In the genomic region with DNA sequence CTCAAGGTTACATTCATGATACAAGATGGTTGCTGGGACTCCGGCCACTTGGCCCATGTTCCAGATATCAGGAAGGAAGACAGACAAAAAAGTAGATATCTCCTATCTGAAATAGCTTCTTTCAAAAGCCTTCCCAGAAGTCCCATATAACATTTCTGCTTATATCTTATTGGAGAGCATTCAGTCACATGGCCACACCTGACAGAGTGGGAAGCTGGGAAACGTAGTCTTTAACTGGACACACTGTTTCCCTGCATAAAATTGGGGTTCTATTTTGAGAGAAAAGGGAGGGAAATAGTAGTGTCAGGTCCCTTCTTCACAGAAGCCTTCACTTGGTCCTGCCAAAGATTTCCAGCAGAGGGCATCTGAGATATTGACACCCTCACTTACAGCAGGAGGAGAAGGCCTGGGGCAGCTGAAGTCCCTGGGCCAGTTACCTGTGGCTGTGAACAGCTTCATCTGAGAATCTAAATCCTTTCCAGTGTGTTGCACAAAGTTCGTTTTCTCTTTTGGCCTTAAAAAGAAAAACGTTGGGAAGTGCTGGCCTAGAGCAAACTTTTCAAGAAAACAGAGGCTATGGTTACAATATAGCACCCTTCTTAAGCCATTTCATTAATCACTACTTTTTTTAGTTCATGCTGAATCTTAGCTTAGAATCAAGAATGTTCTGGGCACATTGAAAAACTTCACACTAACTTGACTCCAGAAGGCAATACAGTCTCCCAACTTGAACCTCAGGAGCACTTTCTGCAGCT, we compare ENCODE assay signal across 9 cellular contexts. TPM values are rescaled to one million over a fixed set of nuclear protein-coding genes. Genes with fewer than 3 reads are reported as not detected.
A peak's percentile ranks its signal among the peaks of the same experiment; 100 is the strongest.
DNase-seq lines count a peak whose midpoint lies in the region; ATAC-seq and TF ChIP-seq lines count a peak whose summit lies in the region.
"Had no signal": no experiment of that assay in that cellular context is flagged by ENCODE, and none has a peak within 500 bp of the region (broad histone marks: within the 10 kb centered on the region; RNA-seq: fewer than 3 reads in every experiment).

No MANE protein-coding gene starts in this region.

- no TSS peak for BruUV-seq in PC-9 (replicated peaks; lab: Mats Ljungman, UMichigan)

- no peaks in the 10 kb centered on the region for H3K9me3 ChIP-seq in CD8-positive, alpha-beta T cell (ENCODE audit: low read length)
- no peaks in the 10 kb centered on the region for H3K9me3 ChIP-seq in GM23248 (ENCODE audit: low read depth)
- no peaks in the 10 kb centered on the region for H3K9me3 ChIP-seq in PC-9 (ENCODE audit: insufficient read depth, low read depth)
- H3K9me3 ChIP-seq in hepatocyte (ENCODE audit: low read depth) = no peaks in the 10 kb centered on the region

- no peaks in the 10 kb centered on the region for H3K27me3 ChIP-seq in CD8-positive, alpha-beta T cell (ENCODE audit: insufficient read depth, low read length)
- no peaks in the 10 kb centered on the region for H3K27me3 ChIP-seq in GM23248 (replicated peaks; ENCODE audit: insufficient read depth)
- no peaks in the 10 kb centered on the region for H3K27me3 ChIP-seq in PC-9 (ENCODE audit: insufficient read depth, low read depth)
- no peaks in the 10 kb centered on the region for H3K27me3 ChIP-seq in hepatocyte

- no peaks in the 10 kb centered on the region for H3K27me3 Mint-ChIP-seq in CD8-positive, alpha-beta T cell (ENCODE audit: low read depth)
- no peaks in the 10 kb centered on the region for H3K27me3 Mint-ChIP-seq in activated T-helper 2 cell treated with anti-CD3 and anti-CD28 coated beads, Interferon-gamma antibody, Interleukin-2, Interleukin-4, amounts not matched to agents 10 μg/mL and 5 μg/mL and 100 μg/mL, durations not matched to agents 14 hours and 24 hours and 36 hours (ENCODE audit: low read depth)

- H4K20me1 ChIP-seq in GM23248 (ENCODE audit: insufficient read depth) = no peaks in the 10 kb centered on the region
- no peaks in the 10 kb centered on the region for H4K20me1 ChIP-seq in PC-9 (ENCODE audit: insufficient read depth)
- no peaks in the 10 kb centered on the region for H4K20me1 ChIP-seq in hepatocyte (ENCODE audit: insufficient read depth, poor library complexity, severe bottlenecking)

- H3K4me3 Mint-ChIP-seq in CD8-positive, alpha-beta T cell = no peak overlapping the region
- no peak overlapping the region for H3K4me3 Mint-ChIP-seq in activated T-helper 2 cell treated with anti-CD3 and anti-CD28 coated beads, Interferon-gamma antibody, Interleukin-2, Interleukin-4, amounts not matched to agents 10 μg/mL and 5 μg/mL and 100 μg/mL, durations not matched to agents 14 hours and 24 hours and 36 hours (ENCODE audit: low read depth)

- H3K9ac ChIP-seq in GM23248 = no peak overlapping the region

- H3K27ac ChIP-seq in CD8-positive, alpha-beta T cell (ENCODE audit: low read depth, low read length) = no peak overlapping the region
- H3K27ac ChIP-seq in GM23248 (no peak overlapping the region), PC-9 (no peak overlapping the region), hepatocyte (no peak overlapping the region)
- H3K27ac ChIP-seq: SK-N-MC had no signal

- in situ Hi-C loops in GM23248 (cut with MboI) = loop anchor here (5.0 kb wide), 1 partner anchor 271 kb away; no protein-coding TSS in a partner anchor

- H2AFZ ChIP-seq in GM23248 (no peak overlapping the region), PC-9 (no peak overlapping the region), hepatocyte (no peak overlapping the region)

- WGBS in GM23248 (ENCODE audit: low coverage in 1 of 2, low lambda C conversion rate in 2 of 2, missing lambda C conversion rate in 2 of 2), 2 experiments = 35 to 37% methylated on average over 4 of the region's 4 CpGs
- 49% methylated on average over 4 of the region's 4 CpGs for WGBS in hepatocyte (ENCODE audit: low lambda C conversion rate, missing lambda C conversion rate)

- no peaks in the 10 kb centered on the region for H3K36me3 ChIP-seq in CD8-positive, alpha-beta T cell (ENCODE audit: insufficient read depth, low read length)
- no peaks in the 10 kb centered on the region for H3K36me3 ChIP-seq in GM23248 (ENCODE audit: low read depth)
- H3K36me3 ChIP-seq in PC-9 (ENCODE audit: low read depth) = no peaks in the 10 kb centered on the region
- no peaks in the 10 kb centered on the region for H3K36me3 ChIP-seq in hepatocyte (replicated peaks; ENCODE audit: insufficient read depth, low read depth)

- peaks cover 15% of the 10 kb centered on the region for H3K36me3 Mint-ChIP-seq in CD8-positive, alpha-beta T cell
- H3K36me3 Mint-ChIP-seq in activated T-helper 2 cell treated with anti-CD3 and anti-CD28 coated beads, Interferon-gamma antibody, Interleukin-2, Interleukin-4, amounts not matched to agents 10 μg/mL and 5 μg/mL and 100 μg/mL, durations not matched to agents 14 hours and 24 hours and 36 hours (ENCODE audit: low read depth) = peaks cover 5% of the 10 kb centered on the region

- H3K4me3 ChIP-seq in CD8-positive, alpha-beta T cell (ENCODE audit: low read depth, low read length) = no peak overlapping the region
- no peak overlapping the region for H3K4me3 ChIP-seq in GM23248
- no peak overlapping the region for H3K4me3 ChIP-seq in PC-9
- no peak overlapping the region for H3K4me3 ChIP-seq in hepatocyte
- H3K4me3 ChIP-seq: SK-N-MC had no signal

- H3F3A ChIP-seq in GM23248 (ENCODE audit: insufficient read depth) = no peaks in the 10 kb centered on the region
- H3F3A ChIP-seq in PC-9 (ENCODE audit: insufficient read depth, low read depth) = no peaks in the 10 kb centered on the region

- H3K4me1 Mint-ChIP-seq in CD8-positive, alpha-beta T cell (ENCODE audit: low read depth) = peaks cover 10% of the 10 kb centered on the region
- peaks cover 11% of the 10 kb centered on the region for H3K4me1 Mint-ChIP-seq in activated T-helper 2 cell treated with anti-CD3 and anti-CD28 coated beads, Interferon-gamma antibody, Interleukin-2, Interleukin-4, amounts not matched to agents 10 μg/mL and 5 μg/mL and 100 μg/mL, durations not matched to agents 14 hours and 24 hours and 36 hours (ENCODE audit: low read depth)

- POLR2A ChIA-PET in CD8-positive, alpha-beta T cell (lab: Charles Lee) = interaction anchor here (0.8 to 3.2 kb wide), 12 partner anchors 18 to 274 kb away, joined by 3 to 22 read pairs (median 6); partner anchors contain the start of gene IL7R
- POLR2A ChIA-PET in PC-9 (lab: Charles Lee; ENCODE audit: unreplicated experiment) = no interaction called here

- peak overlapping the region; percentile 30 for H3K27ac Mint-ChIP-seq in CD8-positive, alpha-beta T cell
- no peak overlapping the region for H3K27ac Mint-ChIP-seq in activated T-helper 2 cell treated with anti-CD3 and anti-CD28 coated beads, Interferon-gamma antibody, Interleukin-2, Interleukin-4, amounts not matched to agents 10 μg/mL and 5 μg/mL and 100 μg/mL, durations not matched to agents 14 hours and 24 hours and 36 hours

- peak; percentile 77 for TF ChIP-seq CTCF in CD8-positive, alpha-beta T cell (IDR thresholded peaks at IDR 0.05)
- peak; percentile 70 for TF ChIP-seq CTCF in PC-9 (conservative IDR thresholded peaks at IDR 0.05)
- peak; percentile 53 for TF ChIP-seq CTCF in hepatocyte (IDR thresholded peaks at IDR 0.05; ENCODE audit: poor library complexity)

- H3K4me1 ChIP-seq in CD8-positive, alpha-beta T cell (ENCODE audit: insufficient read depth, low read length) = peaks cover 7% of the 10 kb centered on the region
- H3K4me1 ChIP-seq in GM23248 (ENCODE audit: insufficient read depth) (no peaks in the 10 kb centered on the region), PC-9 (replicated peaks; ENCODE audit: insufficient read depth) (no peaks in the 10 kb centered on the region), hepatocyte (ENCODE audit: insufficient read depth) (no peaks in the 10 kb centered on the region)

- no peaks in the 10 kb centered on the region for H3K9me3 Mint-ChIP-seq in CD8-positive, alpha-beta T cell
- no peaks in the 10 kb centered on the region for H3K9me3 Mint-ChIP-seq in activated T-helper 2 cell treated with anti-CD3 and anti-CD28 coated beads, Interferon-gamma antibody, Interleukin-2, Interleukin-4, amounts not matched to agents 10 μg/mL and 5 μg/mL and 100 μg/mL, durations not matched to agents 14 hours and 24 hours and 36 hours

- intact Hi-C loops in CD8-positive, alpha-beta T cell (cut with DNase I, micrococcal nuclease) = loop anchor here (1.0 to 5.0 kb wide), 8 partner anchors 34 to 562 kb away; partner anchors contain the start of gene SPEF2 (in 1 of the 2)
- intact Hi-C loops in PC-9 (cut with micrococcal nuclease; ENCODE audit: unreplicated experiment) = loop anchor here (1.0 to 2.0 kb wide), 2 partner anchors 270 to 276 kb away; no protein-coding TSS in a partner anchor
- intact Hi-C loops in activated T-helper 2 cell treated with anti-CD3 and anti-CD28 coated beads, Interferon-gamma antibody, Interleukin-2, Interleukin-4, amounts not matched to agents 10 μg/mL and 5 μg/mL and 100 μg/mL, durations not matched to agents 14 hours and 24 hours and 36 hours (cut with micrococcal nuclease) = loop anchor here (1.0 to 5.0 kb wide), 4 partner anchors 126 to 275 kb away; no protein-coding TSS in a partner anchor

- CTCF ChIA-PET in CD8-positive, alpha-beta T cell (lab: Charles Lee) = interaction anchor here (0.6 to 14.8 kb wide), 69 partner anchors 9 to 731 kb away, joined by 3 to 363 read pairs (median 6); partner anchors contain the start of gene SPEF2
- CTCF ChIA-PET in PC-9 (lab: Charles Lee) = interaction anchor here (0.5 to 1.3 kb wide), 4 partner anchors 14 to 275 kb away, joined by 3 to 6 read pairs (median 4); no protein-coding TSS in a partner anchor

- H3K79me2 ChIP-seq in GM23248 (ENCODE audit: insufficient read depth) = no peaks in the 10 kb centered on the region
- no peaks in the 10 kb centered on the region for H3K79me2 ChIP-seq in PC-9 (ENCODE audit: low read depth)
- no peaks in the 10 kb centered on the region for H3K79me2 ChIP-seq in hepatocyte

- DNase-seq in CD8-positive, alpha-beta T cell = peak; percentile 29 to 72 (median 58)
- DNase-seq in GM23248 = peak; percentile 67
- peak; percentile 29 to 43 for DNase-seq in PC-9
- DNase-seq in activated T-helper 2 cell treated with anti-CD3 and anti-CD28 coated beads, Interferon-gamma antibody, Interleukin-2, Interleukin-4, amounts not matched to agents 10 μg/mL and 5 μg/mL and 100 μg/mL, durations not matched to agents 14 hours and 24 hours and 36 hours (ENCODE audit: low spot score) = peak; percentile 46
- DNase-seq in hepatocyte (ENCODE audit: low spot score) = peak; percentile 51
- peak; percentile 74 for DNase-seq in stimulated activated CD4-positive, alpha-beta T cell treated with anti-CD3 and anti-CD28 coated beads, Interleukin-4, amount 100 ng/mL, for 24 hours
- DNase-seq in middle frontal gyrus (ENCODE audit: extremely low spot score, low spot score) = no peak

- H3K9me2 ChIP-seq in GM23248 (ENCODE audit: insufficient read depth) = no peaks in the 10 kb centered on the region
- H3K9me2 ChIP-seq in PC-9 (ENCODE audit: insufficient read depth) = no peaks in the 10 kb centered on the region
- H3K9me2 ChIP-seq in hepatocyte (replicated peaks; ENCODE audit: insufficient read depth) = no peaks in the 10 kb centered on the region

- ATAC-seq in CD8-positive, alpha-beta T cell = peak; percentile 95
- ATAC-seq in GM18870 (IDR thresholded peaks at IDR 0.05; ENCODE audit: unreplicated experiment) = no peak

- H3K4me2 ChIP-seq in GM23248 (ENCODE audit: unreplicated experiment) = no peak overlapping the region
- H3K4me2 ChIP-seq in PC-9 = no peak overlapping the region
- no peak overlapping the region for H3K4me2 ChIP-seq in hepatocyte

RNA-seq across cellular contexts. Expression of gene SPEF2, which starts 33.5 kb away (rescaled TPM):
- 1 to 10 TPM; 3.5 to 4.7 TPM for total RNA-seq in CD8-positive, alpha-beta T cell
- 3.3 and 5.3 TPM in 2 replicates for total RNA-seq in GM23248 (2014; rRNA removed; shearing (Covaris generic))
- polyA plus RNA-seq in GM23248 (2016; fragmentation: Nextera tagmentation; extraction: Ambion mirVana) (4.6 and 6.7 TPM in 2 replicates), hepatocyte (3.6 and 5.1 TPM in 2 replicates)
- total RNA-seq in PC-9 (2021) (7.5 and 10.6 TPM in 2 replicates), hepatocyte (5.1 and 5.7 TPM in 2 replicates)
- total RNA-seq in activated T-helper 2 cell treated with anti-CD3 and anti-CD28 coated beads, Interferon-gamma antibody, Interleukin-2, Interleukin-4, amounts not matched to agents 10 μg/mL and 5 μg/mL and 100 μg/mL, durations not matched to agents 14 hours and 24 hours and 36 hours = 10.0 and 11.5 TPM in 2 replicates
